In the genomic region with DNA sequence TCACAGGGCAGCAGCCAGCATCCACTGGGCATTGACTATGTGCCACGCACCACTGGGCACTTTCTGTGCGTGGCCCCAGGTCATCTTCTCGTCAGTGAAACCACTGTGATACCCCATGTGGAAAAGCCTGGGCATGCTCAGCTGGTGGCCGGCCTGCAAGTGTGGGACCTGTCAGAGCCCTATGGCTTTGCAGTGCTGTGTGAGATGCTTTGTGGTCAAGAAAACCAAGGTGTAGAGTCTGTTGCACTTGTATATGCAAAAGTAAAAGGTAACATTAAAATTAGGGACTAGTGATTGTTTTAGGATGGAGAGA, we compare ENCODE assay signal across 2 cellular contexts.
TF ChIP-seq lines count a peak whose summit lies in the region.

No MANE protein-coding gene starts in this region.

TF ChIP-seq in GM12878, 131 proteins besides CTCF, POLR2A, EP300 and RAD21 (continued from another document):
- TF ChIP-seq, protein P1, sequence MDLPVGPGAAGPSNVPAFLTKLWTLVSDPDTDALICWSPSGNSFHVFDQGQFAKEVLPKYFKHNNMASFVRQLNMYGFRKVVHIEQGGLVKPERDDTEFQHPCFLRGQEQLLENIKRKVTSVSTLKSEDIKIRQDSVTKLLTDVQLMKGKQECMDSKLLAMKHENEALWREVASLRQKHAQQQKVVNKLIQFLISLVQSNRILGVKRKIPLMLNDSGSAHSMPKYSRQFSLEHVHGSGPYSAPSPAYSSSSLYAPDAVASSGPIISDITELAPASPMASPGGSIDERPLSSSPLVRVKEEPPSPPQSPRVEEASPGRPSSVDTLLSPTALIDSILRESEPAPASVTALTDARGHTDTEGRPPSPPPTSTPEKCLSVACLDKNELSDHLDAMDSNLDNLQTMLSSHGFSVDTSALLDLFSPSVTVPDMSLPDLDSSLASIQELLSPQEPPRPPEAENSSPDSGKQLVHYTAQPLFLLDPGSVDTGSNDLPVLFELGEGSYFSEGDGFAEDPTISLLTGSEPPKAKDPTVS (IDR thresholded peaks at IDR 0.05; ENCODE audit: low read depth, low read length) = no peak
- TF ChIP-seq IKZF1 (conservative IDR thresholded peaks at IDR 0.05) (peak; percentile 55), CBX5 (IDR thresholded peaks at IDR 0.05; ENCODE audit: low read depth) (no peak), NFYA (IDR thresholded peaks at IDR 0.05; ENCODE audit: borderline replicate concordance, low read depth, low read length) (no peak), TCF7 (IDR thresholded peaks at IDR 0.05; ENCODE audit: borderline replicate concordance) (no peak), RUNX3 (IDR thresholded peaks at IDR 0.05; ENCODE audit: low read length) (0 out of 2 replicates have a peak, but pooled peaks have one; percentile 21), SKIL (IDR thresholded peaks at IDR 0.05; ENCODE audit: low read depth, poor library complexity, severe bottlenecking) (no peak), MYB (IDR thresholded peaks at IDR 0.05; ENCODE audit: borderline replicate concordance, low read depth, low read length) (no peak), GATAD2B (conservative IDR thresholded peaks at IDR 0.05; ENCODE audit: low read depth) (peak; percentile 51; the same call in 1 of the 2 replicates), HDAC6 (IDR thresholded peaks at IDR 0.05; ENCODE audit: unreplicated experiment) (no peak), NR2F1 (conservative IDR thresholded peaks at IDR 0.05) (peak; percentile 52; the same call in 1 of the 2 replicates), PAX5 (IDR thresholded peaks at IDR 0.05; ENCODE audit: borderline replicate concordance, low read depth, low read length) (peak; percentile 89), SMC3 (IDR thresholded peaks at IDR 0.05; ENCODE audit: borderline replicate concordance, low read length) (no peak), CBFB (IDR thresholded peaks at IDR 0.05; ENCODE audit: low read depth) (peak; percentile 19; the same call in 1 of the 2 replicates), SP1 (IDR thresholded peaks at IDR 0.05; ENCODE audit: low read depth, low read length) (peak; percentile 37), IKZF2 (IDR thresholded peaks at IDR 0.05) (peak in 1 of 2 experiments; percentile 33; a peak in 2 of 4 replicates), BHLHE40 (IDR thresholded peaks at IDR 0.05; ENCODE audit: borderline replicate concordance in 1 of 2, low read depth in 2 of 2, low read length in 1 of 2) (peak in 1 of 2 experiments; percentile 47; a peak in 1 of 4 replicates), PML (IDR thresholded peaks at IDR 0.05; ENCODE audit: low read length) (no peak), MTA2 (IDR thresholded peaks at IDR 0.05; ENCODE audit: low read depth) (peak; percentile 33; the same call in 1 of the 2 replicates), YBX1 (IDR thresholded peaks at IDR 0.05) (no peak), HDGF (IDR thresholded peaks at IDR 0.05) (no peak), MXI1 (IDR thresholded peaks at IDR 0.05; ENCODE audit: low read depth, low read length) (no peak)
- TF ChIP-seq, protein P2, sequence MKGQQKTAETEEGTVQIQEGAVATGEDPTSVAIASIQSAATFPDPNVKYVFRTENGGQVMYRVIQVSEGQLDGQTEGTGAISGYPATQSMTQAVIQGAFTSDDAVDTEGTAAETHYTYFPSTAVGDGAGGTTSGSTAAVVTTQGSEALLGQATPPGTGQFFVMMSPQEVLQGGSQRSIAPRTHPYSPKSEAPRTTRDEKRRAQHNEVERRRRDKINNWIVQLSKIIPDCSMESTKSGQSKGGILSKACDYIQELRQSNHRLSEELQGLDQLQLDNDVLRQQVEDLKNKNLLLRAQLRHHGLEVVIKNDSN (IDR thresholded peaks at IDR 0.05; ENCODE audit: borderline replicate concordance, extremely low read length, insufficient read depth, low read depth, low read length) = no peak

TF ChIP-seq in GM23338, 12 proteins besides CTCF, POLR2A, EP300 and RAD21 (continued from another document):
- TF ChIP-seq EZH2 (IDR thresholded peaks at IDR 0.05; ENCODE audit: low read depth, unreplicated experiment) (no peak), JUNB (IDR thresholded peaks at IDR 0.05; ENCODE audit: unreplicated experiment) (no peak), NANOG (IDR thresholded peaks at IDR 0.05; ENCODE audit: borderline replicate concordance) (no peak), POLR2AphosphoS5 (IDR thresholded peaks at IDR 0.05; ENCODE audit: low read depth) (no peak), EZH2phosphoT487 (IDR thresholded peaks at IDR 0.05; ENCODE audit: unreplicated experiment) (no peak), ZNF114 (CRISPR knock-in tag; IDR thresholded peaks at IDR 0.05) (no peak), ZNF331 (CRISPR knock-in tag; IDR thresholded peaks at IDR 0.05; ENCODE audit: low read depth) (no peak), CREB1 (CRISPR knock-in tag; IDR thresholded peaks at IDR 0.05; ENCODE audit: low read depth) (no peak), REST (IDR thresholded peaks at IDR 0.05; ENCODE audit: unreplicated experiment) (no peak), STAT1 (IDR thresholded peaks at IDR 0.05; ENCODE audit: unreplicated experiment) (no peak)
- TF ChIP-seq, protein P3, sequence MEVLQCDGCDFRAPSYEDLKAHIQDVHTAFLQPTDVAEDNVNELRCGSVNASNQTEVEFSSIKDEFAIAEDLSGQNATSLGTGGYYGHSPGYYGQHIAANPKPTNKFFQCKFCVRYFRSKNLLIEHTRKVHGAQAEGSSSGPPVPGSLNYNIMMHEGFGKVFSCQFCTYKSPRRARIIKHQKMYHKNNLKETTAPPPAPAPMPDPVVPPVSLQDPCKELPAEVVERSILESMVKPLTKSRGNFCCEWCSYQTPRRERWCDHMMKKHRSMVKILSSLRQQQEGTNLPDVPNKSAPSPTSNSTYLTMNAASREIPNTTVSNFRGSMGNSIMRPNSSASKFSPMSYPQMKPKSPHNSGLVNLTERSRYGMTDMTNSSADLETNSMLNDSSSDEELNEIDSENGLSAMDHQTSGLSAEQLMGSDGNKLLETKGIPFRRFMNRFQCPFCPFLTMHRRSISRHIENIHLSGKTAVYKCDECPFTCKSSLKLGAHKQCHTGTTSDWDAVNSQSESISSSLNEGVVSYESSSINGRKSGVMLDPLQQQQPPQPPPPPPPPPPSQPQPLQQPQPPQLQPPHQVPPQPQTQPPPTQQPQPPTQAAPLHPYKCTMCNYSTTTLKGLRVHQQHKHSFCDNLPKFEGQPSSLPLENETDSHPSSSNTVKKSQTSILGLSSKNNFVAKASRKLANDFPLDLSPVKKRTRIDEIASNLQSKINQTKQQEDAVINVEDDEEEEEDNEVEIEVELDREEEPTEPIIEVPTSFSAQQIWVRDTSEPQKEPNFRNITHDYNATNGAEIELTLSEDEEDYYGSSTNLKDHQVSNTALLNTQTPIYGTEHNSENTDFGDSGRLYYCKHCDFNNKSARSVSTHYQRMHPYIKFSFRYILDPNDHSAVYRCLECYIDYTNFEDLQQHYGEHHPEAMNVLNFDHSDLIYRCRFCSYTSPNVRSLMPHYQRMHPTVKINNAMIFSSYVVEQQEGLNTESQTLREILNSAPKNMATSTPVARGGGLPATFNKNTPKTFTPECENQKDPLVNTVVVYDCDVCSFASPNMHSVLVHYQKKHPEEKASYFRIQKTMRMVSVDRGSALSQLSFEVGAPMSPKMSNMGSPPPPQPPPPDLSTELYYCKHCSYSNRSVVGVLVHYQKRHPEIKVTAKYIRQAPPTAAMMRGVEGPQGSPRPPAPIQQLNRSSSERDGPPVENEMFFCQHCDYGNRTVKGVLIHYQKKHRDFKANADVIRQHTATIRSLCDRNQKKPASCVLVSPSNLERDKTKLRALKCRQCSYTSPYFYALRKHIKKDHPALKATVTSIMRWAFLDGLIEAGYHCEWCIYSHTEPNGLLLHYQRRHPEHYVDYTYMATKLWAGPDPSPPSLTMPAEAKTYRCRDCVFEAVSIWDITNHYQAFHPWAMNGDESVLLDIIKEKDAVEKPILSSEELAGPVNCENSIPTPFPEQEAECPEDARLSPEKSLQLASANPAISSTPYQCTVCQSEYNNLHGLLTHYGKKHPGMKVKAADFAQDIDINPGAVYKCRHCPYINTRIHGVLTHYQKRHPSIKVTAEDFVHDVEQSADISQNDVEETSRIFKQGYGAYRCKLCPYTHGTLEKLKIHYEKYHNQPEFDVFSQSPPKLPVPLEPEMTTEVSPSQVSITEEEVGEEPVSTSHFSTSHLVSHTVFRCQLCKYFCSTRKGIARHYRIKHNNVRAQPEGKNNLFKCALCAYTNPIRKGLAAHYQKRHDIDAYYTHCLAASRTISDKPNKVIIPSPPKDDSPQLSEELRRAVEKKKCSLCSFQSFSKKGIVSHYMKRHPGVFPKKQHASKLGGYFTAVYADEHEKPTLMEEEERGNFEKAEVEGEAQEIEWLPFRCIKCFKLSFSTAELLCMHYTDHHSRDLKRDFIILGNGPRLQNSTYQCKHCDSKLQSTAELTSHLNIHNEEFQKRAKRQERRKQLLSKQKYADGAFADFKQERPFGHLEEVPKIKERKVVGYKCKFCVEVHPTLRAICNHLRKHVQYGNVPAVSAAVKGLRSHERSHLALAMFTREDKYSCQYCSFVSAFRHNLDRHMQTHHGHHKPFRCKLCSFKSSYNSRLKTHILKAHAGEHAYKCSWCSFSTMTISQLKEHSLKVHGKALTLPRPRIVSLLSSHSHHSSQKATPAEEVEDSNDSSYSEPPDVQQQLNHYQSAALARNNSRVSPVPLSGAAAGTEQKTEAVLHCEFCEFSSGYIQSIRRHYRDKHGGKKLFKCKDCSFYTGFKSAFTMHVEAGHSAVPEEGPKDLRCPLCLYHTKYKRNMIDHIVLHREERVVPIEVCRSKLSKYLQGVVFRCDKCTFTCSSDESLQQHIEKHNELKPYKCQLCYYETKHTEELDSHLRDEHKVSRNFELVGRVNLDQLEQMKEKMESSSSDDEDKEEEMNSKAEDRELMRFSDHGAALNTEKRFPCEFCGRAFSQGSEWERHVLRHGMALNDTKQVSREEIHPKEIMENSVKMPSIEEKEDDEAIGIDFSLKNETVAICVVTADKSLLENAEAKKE (CRISPR knock-in tag; IDR thresholded peaks at IDR 0.05) = no peak
